8 cellular contexts compared by ENCODE assay signal in genomic region chr10:48608279-48608681, GRCh38. TPM values are rescaled to one million over a fixed set of nuclear protein-coding genes. Genes with fewer than 3 reads are reported as not detected.
A peak's percentile ranks its signal among the peaks of the same experiment; 100 is the strongest.
DNase-seq lines count a peak whose midpoint lies in the region; ATAC-seq, FAIRE-seq and TF ChIP-seq lines count a peak whose summit lies in the region.

No MANE protein-coding gene starts in this region.

- peak; percentile 83 for DNase-seq in ELF-1 (ENCODE audit: low read depth, low spot score)
- peak; percentile 72 for DNase-seq in KBM-7
- peak; percentile 64 for DNase-seq in WERI-Rb-1
- peak in 1 of 2 donors; percentile 52 for DNase-seq in foreskin keratinocyte
- peak; percentile 41 for DNase-seq in small intestine
- DNase-seq in NCI-H187 (lab: John Stamatoyannopoulos, UW): no peak

- peak; percentile 84 for TF ChIP-seq CTCF in 22Rv1 (IDR thresholded peaks at IDR 0.05)
- peak; percentile 93 for TF ChIP-seq CTCF in WERI-Rb-1 (IDR thresholded peaks at IDR 0.05; ENCODE audit: low read depth, low read length)
- peak; percentile 69 for TF ChIP-seq CTCF in foreskin keratinocyte (conservative IDR thresholded peaks at IDR 0.05)

- H3K4me1 ChIP-seq in foreskin keratinocyte (peaks cover 5% of the 10 kb centered on the region), small intestine (ENCODE audit: control insufficient read depth in 2 of 2, insufficient read depth in 1 of 2, low read depth in 1 of 2, low read length in 1 of 2) (no peaks in the 10 kb centered on the region)

- in situ Hi-C loops in KBM-7 (cut with MboI; ENCODE audit: low pct_unique_long_range_greater_than_20kb, low sequenced_read_pairs): no loop called here

- no peak overlapping the region for H3K27ac ChIP-seq in 22Rv1
- H3K27ac ChIP-seq in WERI-Rb-1: no peak overlapping the region
- H3K27ac ChIP-seq in foreskin keratinocyte: no peak overlapping the region
- H3K27ac ChIP-seq in small intestine (ENCODE audit: low read depth in 1 of 2, low read length in 1 of 2): no peak overlapping the region

- no peak overlapping the region for H3K4me3 ChIP-seq in WERI-Rb-1 (ENCODE audit: low read depth, low read length)
- no peak overlapping the region for H3K4me3 ChIP-seq in small intestine (ENCODE audit: low read depth in 1 of 2, low read length in 2 of 2)

- no peaks in the 10 kb centered on the region for H3K36me3 ChIP-seq in WERI-Rb-1
- H3K36me3 ChIP-seq in small intestine (ENCODE audit: control insufficient read depth in 2 of 2, insufficient read depth in 2 of 2, low read length in 2 of 2): no peaks in the 10 kb centered on the region

- ATAC-seq in GM21737 (IDR thresholded peaks at IDR 0.05; ENCODE audit: unreplicated experiment): peak; percentile 78
- ATAC-seq in foreskin keratinocyte: peak; percentile 69

- H3K27me3 ChIP-seq in WERI-Rb-1 (ENCODE audit: insufficient read depth, low read depth, severe bottlenecking) (no peaks in the 10 kb centered on the region), foreskin keratinocyte (peaks cover 25% of the 10 kb centered on the region), small intestine (ENCODE audit: control insufficient read depth in 2 of 2, insufficient read depth in 2 of 2, low read length in 2 of 2) (no peaks in the 10 kb centered on the region)

- no peaks in the 10 kb centered on the region for H3K9me3 ChIP-seq in WERI-Rb-1 (ENCODE audit: severe bottlenecking)
- no peaks in the 10 kb centered on the region for H3K9me3 ChIP-seq in small intestine (ENCODE audit: control insufficient read depth, low read depth)

- FAIRE-seq in small intestine (lab: Jason Lieb, UNC): no peak

- WGBS in small intestine, 3 donors: 56 to 65% (median 59%) methylated on average over 3 of the region's 3 CpGs

RNA-seq across cellular contexts. Expression of gene ARHGAP22, which starts 3.4 kb away (rescaled TPM):
- 5.2 and 7.1 TPM in 2 replicates for total RNA-seq in foreskin keratinocyte
- 6.1 and 7.1 TPM in 2 replicates for polyA plus RNA-seq in foreskin keratinocyte
- polyA plus RNA-seq in small intestine: 1 to 10 TPM in 1 of 3 donors, under 1 TPM in 1, not detected in 1; 0.54 to 1.4 TPM

Comparison
In these comparisons a context has a peak if more than half of its experiments do, and no peak if none do; other contexts are left out.
1. DNase-seq: peak in ELF-1 (single experiment), KBM-7 (single experiment), WERI-Rb-1 (single experiment) and small intestine (single experiment); none in NCI-H187 (0 of 2).
2. Peak in every context shown above with its lines, with median percentiles within 50 percentile points of each other: CTCF ChIP-seq.